ENCODE assay signal across 17 cellular contexts in the genomic region with DNA sequence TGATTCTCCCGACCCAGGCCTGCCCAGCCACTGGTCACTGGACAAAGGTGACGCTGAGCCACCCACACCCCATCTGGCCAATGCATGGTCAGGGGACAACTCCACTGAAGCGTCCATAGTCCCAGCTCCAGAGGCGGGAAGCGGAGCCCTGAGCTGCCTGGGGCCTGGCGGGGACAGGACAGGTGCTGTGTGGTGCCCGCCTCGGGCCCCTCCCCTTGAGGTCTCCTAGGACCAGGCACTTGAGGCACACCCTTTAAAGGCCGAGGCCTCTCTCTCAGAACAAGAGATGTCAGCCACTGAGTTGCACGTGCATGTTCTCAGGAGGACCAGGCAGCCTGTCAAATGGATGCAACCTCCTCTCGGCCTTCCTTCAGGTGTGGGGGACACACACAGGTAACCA. TPM values are rescaled to one million over a fixed set of nuclear protein-coding genes. Genes with fewer than 3 reads are reported as not detected.
A peak's percentile ranks its signal among the peaks of the same experiment; 100 is the strongest.
DNase-seq lines count a peak whose midpoint lies in the region; TF ChIP-seq lines count a peak whose summit lies in the region.
"Had no signal": no experiment of that assay in that cellular context is flagged by ENCODE, and none has a peak within 500 bp of the region (broad histone marks: within the 10 kb centered on the region; RNA-seq: fewer than 3 reads in every experiment).

No MANE protein-coding gene starts in this region.

- TF ChIP-seq CTCF in BE2C (IDR thresholded peaks at IDR 0.05; ENCODE audit: low read depth, low read length) (no peak), tibial artery (IDR thresholded peaks at IDR 0.05) (no peak), SK-N-SH (IDR thresholded peaks at IDR 0.05) (no peak)

- POLR2A ChIA-PET in SK-N-SH (lab: Yijun Ruan, JAX), result no interaction called here

- no peak overlapping the region for H2AFZ ChIP-seq in SK-N-SH (ENCODE audit: low read depth)

- no peaks in the 10 kb centered on the region for H3K36me3 ChIP-seq in BE2C
- no peaks in the 10 kb centered on the region for H3K36me3 ChIP-seq in tibial artery
- no peaks in the 10 kb centered on the region for H3K36me3 ChIP-seq in SK-N-SH (replicated peaks in 1 of 2; ENCODE audit: control insufficient read depth in 1 of 2, insufficient read depth in 2 of 2, low read length in 1 of 2)

- H3K4me3 ChIP-seq in BE2C (ENCODE audit: low read depth, low read length), result no peak overlapping the region
- no peak overlapping the region for H3K4me3 ChIP-seq in tibial artery
- no peak overlapping the region for H3K4me3 ChIP-seq in SK-N-SH (ENCODE audit: low read depth in 2 of 2, low read length in 1 of 2)
- H3K4me3 ChIP-seq: A549, K562 had no signal

- no peaks in the 10 kb centered on the region for H4K20me1 ChIP-seq in SK-N-SH (ENCODE audit: insufficient read depth)

- H3K4me1 ChIP-seq in BE2C (no peaks in the 10 kb centered on the region), tibial artery (no peaks in the 10 kb centered on the region), SK-N-SH (ENCODE audit: control insufficient read depth in 1 of 2, insufficient read depth in 2 of 2, low read depth in 1 of 2, low read length in 1 of 2) (no peaks in the 10 kb centered on the region)
- H3K4me1 ChIP-seq: A549 had no signal

- no peak for TF ChIP-seq RAD21 in SK-N-SH (IDR thresholded peaks at IDR 0.05; ENCODE audit: low read length)

- intact Hi-C loops in tibial artery (cut with DNase I; ENCODE audit: low total_unique reads), result no loop called here

- H3K9me3 ChIP-seq in BE2C (no peaks in the 10 kb centered on the region), tibial artery (no peaks in the 10 kb centered on the region), SK-N-SH (no peaks in the 10 kb centered on the region)
- H3K9me3 ChIP-seq: A549 had no signal

- H3K79me2 ChIP-seq in SK-N-SH (ENCODE audit: insufficient read depth), result no peaks in the 10 kb centered on the region

- H3K27me3 ChIP-seq in BE2C (no peaks in the 10 kb centered on the region), tibial artery (peaks cover 0 to 20% of the 10 kb centered on the region in 2 donors), SK-N-SH (ENCODE audit: insufficient read depth) (no peaks in the 10 kb centered on the region)

- TF ChIP-seq EP300 in SK-N-SH (IDR thresholded peaks at IDR 0.05; ENCODE audit: borderline replicate concordance in 1 of 2, low read depth in 1 of 2, low read length in 1 of 2), result no peak

- no peaks in the 10 kb centered on the region for H3F3A ChIP-seq in SK-N-SH (replicated peaks; ENCODE audit: insufficient read depth)

- in situ Hi-C loops in ACHN (cut with HindIII; ENCODE audit: low pct_ligation_motif_present, low pct_unique_long_range_greater_than_20kb, low sequenced_read_pairs), result no loop called here

- DNase-seq in BE2C (peak; percentile 1), NCI-H510A (lab: John Stamatoyannopoulos, UW) (peak; percentile 35), islet precursor cell (peak; percentile 47), tibial artery (peak; percentile 13 to 58), ACHN (no peak), NCI-H146 treated with DMSO at 0.1 percent for 48 hours (lab: John Stamatoyannopoulos, UW; ENCODE audit: unreplicated experiment) (no peak), SK-N-SH (no peak)
- DNase-seq: C1 segment of cervical spinal cord, HFFc6, NCI-H1092 treated with DMSO at 0.1 percent for 48 hours, NCI-H146, NCI-H524, NCI-H82, OCI-M1, SHP77 treated with DMSO at 0.1 percent for 48 hours had no signal

- H3K9me2 ChIP-seq in SK-N-SH, result no peaks in the 10 kb centered on the region

- WGBS in SK-N-SH (ENCODE audit: low lambda C conversion rate), result no CpG with 5 or more reads among the region's 11 CpGs

- H3K27ac ChIP-seq in tibial artery (no peak overlapping the region), SK-N-SH (ENCODE audit: low read depth in 2 of 2, low read length in 1 of 2) (no peak overlapping the region)
- H3K27ac ChIP-seq: A549 had no signal

- no peak overlapping the region for H3K9ac ChIP-seq in SK-N-SH

- no peak overlapping the region for H3K4me2 ChIP-seq in SK-N-SH
- H3K4me2 ChIP-seq: A549 had no signal

- CTCF ChIA-PET in SK-N-SH (lab: Yijun Ruan, JAX), result no interaction called here

TF ChIP-seq in SK-N-SH, 30 proteins besides CTCF, POLR2A, EP300 and RAD21:
- no peak for TF ChIP-seq RCOR1 (IDR thresholded peaks at IDR 0.05; ENCODE audit: low read length)
- TF ChIP-seq, protein P1, sequence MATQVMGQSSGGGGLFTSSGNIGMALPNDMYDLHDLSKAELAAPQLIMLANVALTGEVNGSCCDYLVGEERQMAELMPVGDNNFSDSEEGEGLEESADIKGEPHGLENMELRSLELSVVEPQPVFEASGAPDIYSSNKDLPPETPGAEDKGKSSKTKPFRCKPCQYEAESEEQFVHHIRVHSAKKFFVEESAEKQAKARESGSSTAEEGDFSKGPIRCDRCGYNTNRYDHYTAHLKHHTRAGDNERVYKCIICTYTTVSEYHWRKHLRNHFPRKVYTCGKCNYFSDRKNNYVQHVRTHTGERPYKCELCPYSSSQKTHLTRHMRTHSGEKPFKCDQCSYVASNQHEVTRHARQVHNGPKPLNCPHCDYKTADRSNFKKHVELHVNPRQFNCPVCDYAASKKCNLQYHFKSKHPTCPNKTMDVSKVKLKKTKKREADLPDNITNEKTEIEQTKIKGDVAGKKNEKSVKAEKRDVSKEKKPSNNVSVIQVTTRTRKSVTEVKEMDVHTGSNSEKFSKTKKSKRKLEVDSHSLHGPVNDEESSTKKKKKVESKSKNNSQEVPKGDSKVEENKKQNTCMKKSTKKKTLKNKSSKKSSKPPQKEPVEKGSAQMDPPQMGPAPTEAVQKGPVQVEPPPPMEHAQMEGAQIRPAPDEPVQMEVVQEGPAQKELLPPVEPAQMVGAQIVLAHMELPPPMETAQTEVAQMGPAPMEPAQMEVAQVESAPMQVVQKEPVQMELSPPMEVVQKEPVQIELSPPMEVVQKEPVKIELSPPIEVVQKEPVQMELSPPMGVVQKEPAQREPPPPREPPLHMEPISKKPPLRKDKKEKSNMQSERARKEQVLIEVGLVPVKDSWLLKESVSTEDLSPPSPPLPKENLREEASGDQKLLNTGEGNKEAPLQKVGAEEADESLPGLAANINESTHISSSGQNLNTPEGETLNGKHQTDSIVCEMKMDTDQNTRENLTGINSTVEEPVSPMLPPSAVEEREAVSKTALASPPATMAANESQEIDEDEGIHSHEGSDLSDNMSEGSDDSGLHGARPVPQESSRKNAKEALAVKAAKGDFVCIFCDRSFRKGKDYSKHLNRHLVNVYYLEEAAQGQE (IDR thresholded peaks at IDR 0.05; ENCODE audit: low read depth, low read length), result no peak
- no peak for TF ChIP-seq TAF1 (IDR thresholded peaks at IDR 0.05; ENCODE audit: borderline replicate concordance, low read depth, low read length)
- TF ChIP-seq, protein P2, sequence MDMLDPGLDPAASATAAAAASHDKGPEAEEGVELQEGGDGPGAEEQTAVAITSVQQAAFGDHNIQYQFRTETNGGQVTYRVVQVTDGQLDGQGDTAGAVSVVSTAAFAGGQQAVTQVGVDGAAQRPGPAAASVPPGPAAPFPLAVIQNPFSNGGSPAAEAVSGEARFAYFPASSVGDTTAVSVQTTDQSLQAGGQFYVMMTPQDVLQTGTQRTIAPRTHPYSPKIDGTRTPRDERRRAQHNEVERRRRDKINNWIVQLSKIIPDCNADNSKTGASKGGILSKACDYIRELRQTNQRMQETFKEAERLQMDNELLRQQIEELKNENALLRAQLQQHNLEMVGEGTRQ (IDR thresholded peaks at IDR 0.05; ENCODE audit: borderline replicate concordance, low read depth, low read length), result no peak
- no peak for TF ChIP-seq POLR2AphosphoS5 (IDR thresholded peaks at IDR 0.05; ENCODE audit: low read depth, low read length)
- TF ChIP-seq, protein P3, sequence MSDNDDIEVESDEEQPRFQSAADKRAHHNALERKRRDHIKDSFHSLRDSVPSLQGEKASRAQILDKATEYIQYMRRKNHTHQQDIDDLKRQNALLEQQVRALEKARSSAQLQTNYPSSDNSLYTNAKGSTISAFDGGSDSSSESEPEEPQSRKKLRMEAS (IDR thresholded peaks at IDR 0.05; ENCODE audit: low read depth), result no peak
- TF ChIP-seq USF1 (IDR thresholded peaks at IDR 0.05; ENCODE audit: borderline replicate concordance, low read depth), result no peak
- TF ChIP-seq IRF3 (IDR thresholded peaks at IDR 0.05; ENCODE audit: low read depth, low read length), result no peak
- no peak for TF ChIP-seq RXRA (IDR thresholded peaks at IDR 0.05; ENCODE audit: borderline replicate concordance, low read depth)
- TF ChIP-seq GABPA (IDR thresholded peaks at IDR 0.05; ENCODE audit: low read depth), result no peak

RNA-seq across cellular contexts. Expression of gene PPP2R2D, which starts 52.5 kb away (rescaled TPM):
- 59.9 TPM for polyA plus RNA-seq in BE2C (2012; ENCODE audit: insufficient read depth, insufficient read length, low read depth)
- polyA plus RNA-seq in SK-N-SH (2012; rRNA removed), result 24.3 and 25.1 TPM in 2 replicates
- 20.7 and 25.7 TPM in 2 replicates for polyA plus RNA-seq in SK-N-SH (2012; cell fraction: cytosol; rRNA removed)
- polyA plus RNA-seq in SK-N-SH (2012; cell fraction: nucleus; rRNA removed), result 39.2 and 43.0 TPM in 2 replicates

Comparison
In these comparisons a context has a peak if more than half of its experiments do, and no peak if none do; other contexts are left out.
1. DNase-seq: peak in BE2C (single experiment), NCI-H510A (single experiment), islet precursor cell (single experiment) and tibial artery (2 of 2); none in ACHN (single experiment), NCI-H146 treated with DMSO at 0.1 percent for 48 hours (single experiment) and SK-N-SH (single experiment).